Comparison of ENCODE assay signal across 8 cellular contexts in genomic region chr2:217886720-217887309, GRCh38.
DNase-seq lines count a peak whose midpoint lies in the region; ATAC-seq, FAIRE-seq and TF ChIP-seq lines count a peak whose summit lies in the region.

No MANE protein-coding gene starts in this region.

- H3K27me3 ChIP-seq in heart left ventricle: no peaks in the 10 kb centered on the region
- no peaks in the 10 kb centered on the region for H3K27me3 ChIP-seq in vagina

- peaks cover 8 to 72% (median 52%) of the 10 kb centered on the region in 12 donors for H3K4me1 ChIP-seq in heart left ventricle
- H3K4me1 ChIP-seq in vagina: peaks cover 26% of the 10 kb centered on the region

- CTCF ChIA-PET in AG04449 (lab: Yijun Ruan, JAX): interaction anchor here (0.6 to 24.8 kb wide), 54 partner anchors 10 to 187 kb away, joined by 3 to 436 read pairs (median 4); partner anchors contain the start of gene TNS1

- peak; percentile 79 for ATAC-seq in SK-N-SH treated with all-trans-retinoic acid at 6 μM for 48 hours
- ATAC-seq in activated naive CD8-positive, alpha-beta T cell treated with anti-CD3 and anti-CD28 coated beads, Interleukin-2, amount 10 ng/mL, durations not matched to agents 7 days and 5 days (ENCODE audit: low read depth): peak; percentile 80
- ATAC-seq in heart left ventricle: peak in 3 of 4 donors; percentile 9 to 41 (median 33)

- no peak overlapping the region for H3K4me3 Mint-ChIP-seq in activated naive CD8-positive, alpha-beta T cell treated with anti-CD3 and anti-CD28 coated beads, Interleukin-2, amount 10 ng/mL, durations not matched to agents 7 days and 5 days

- TF ChIP-seq CTCF in AG04449 (IDR thresholded peaks at IDR 0.05; ENCODE audit: insufficient read depth, low read length, missing control alignments): peak; percentile 82
- TF ChIP-seq CTCF in heart left ventricle (IDR thresholded peaks at IDR 0.05): peak; percentile 70 to 90 (median 79)
- TF ChIP-seq CTCF in vagina (IDR thresholded peaks at IDR 0.05): peak; percentile 77 to 90 (median 80)

- no peak overlapping the region for H3K27ac Mint-ChIP-seq in activated naive CD8-positive, alpha-beta T cell treated with anti-CD3 and anti-CD28 coated beads, Interleukin-2, amount 10 ng/mL, durations not matched to agents 7 days and 5 days

- H3K27me3 Mint-ChIP-seq in activated naive CD8-positive, alpha-beta T cell treated with anti-CD3 and anti-CD28 coated beads, Interleukin-2, amount 10 ng/mL, durations not matched to agents 7 days and 5 days: peaks cover 2% of the 10 kb centered on the region

- POLR2A ChIA-PET in AG04449 (lab: Yijun Ruan, JAX): no interaction called here
- POLR2A ChIA-PET in activated naive CD8-positive, alpha-beta T cell treated with anti-CD3 and anti-CD28 coated beads, Interleukin-2, amount 10 ng/mL, durations not matched to agents 7 days and 5 days (lab: Charles Lee): no interaction called here

- intact Hi-C loops in heart left ventricle (cut with DNase I) (loop anchor here (1.0 to 5.0 kb wide), 9 partner anchors 55 to 102 kb away; no protein-coding TSS in a partner anchor), vagina (cut with DNase I) (loop anchor here (5.0 kb wide), 1 partner anchor 100 kb away; no protein-coding TSS in a partner anchor)

- DNase-seq in AG04449 (ENCODE audit: low read depth, low spot score): no peak
- DNase-seq in GM18507 (ENCODE audit: extremely low spot score, insufficient read length, low read depth): peak; percentile 48
- peak; percentile 52 for DNase-seq in LoVo (ENCODE audit: low spot score)
- DNase-seq in activated naive CD8-positive, alpha-beta T cell treated with anti-CD3 and anti-CD28 coated beads, Interleukin-2, amount 10 ng/mL, durations not matched to agents 7 days and 5 days: peak; percentile 73
- peak; percentile 74 to 82 (median 79) for DNase-seq in heart left ventricle
- peak; percentile 65 for DNase-seq in renal cortical epithelial cell (ENCODE audit: low read depth)
- DNase-seq in vagina (ENCODE audit: extremely low spot score in 2 of 2): no peak

- no peak overlapping the region for H3K4me3 ChIP-seq in AG04449 (ENCODE audit: low read depth, low read length)
- no peak overlapping the region for H3K4me3 ChIP-seq in heart left ventricle
- no peak overlapping the region for H3K4me3 ChIP-seq in vagina

- H3K27ac ChIP-seq in heart left ventricle (peak overlapping the region in 9 of 12 donors; percentile 19 to 79 (median 65)), vagina (peak overlapping the region; percentile 3)

- peak; percentile 80 for FAIRE-seq in GM18507 (lab: Jason Lieb, UNC)

- peaks cover 12 to 100% (median 91%) of the 10 kb centered on the region in 9 donors for H3K36me3 ChIP-seq in heart left ventricle
- peaks cover 0 to 71% of the 10 kb centered on the region in 2 donors for H3K36me3 ChIP-seq in vagina

- H3K4me1 Mint-ChIP-seq in activated naive CD8-positive, alpha-beta T cell treated with anti-CD3 and anti-CD28 coated beads, Interleukin-2, amount 10 ng/mL, durations not matched to agents 7 days and 5 days: peaks cover 2% of the 10 kb centered on the region

- TF ChIP-seq POLR2A in heart left ventricle (IDR thresholded peaks at IDR 0.05) (no peak), vagina (IDR thresholded peaks at IDR 0.05) (no peak)

- H3K9me3 Mint-ChIP-seq in activated naive CD8-positive, alpha-beta T cell treated with anti-CD3 and anti-CD28 coated beads, Interleukin-2, amount 10 ng/mL, durations not matched to agents 7 days and 5 days: no peaks in the 10 kb centered on the region

- no peaks in the 10 kb centered on the region for H3K36me3 Mint-ChIP-seq in activated naive CD8-positive, alpha-beta T cell treated with anti-CD3 and anti-CD28 coated beads, Interleukin-2, amount 10 ng/mL, durations not matched to agents 7 days and 5 days

- no peaks in the 10 kb centered on the region for H3K9me3 ChIP-seq in heart left ventricle
- no peaks in the 10 kb centered on the region for H3K9me3 ChIP-seq in vagina

- 22 to 33% (median 29%) methylated on average over 6 of the region's 6 CpGs for WGBS in heart left ventricle, 4 donors

TF ChIP-seq in SK-N-SH treated with all-trans-retinoic acid at 6 μM for 48 hours, 23 proteins besides CTCF, POLR2A, EP300 and RAD21:
- TF ChIP-seq OSR1 (CRISPR knock-in tag; IDR thresholded peaks at IDR 0.05) (no peak), ARNTL (CRISPR knock-in tag; IDR thresholded peaks at IDR 0.05; ENCODE audit: borderline replicate concordance, low read depth) (no peak), CREB5 (CRISPR knock-in tag; IDR thresholded peaks at IDR 0.05; ENCODE audit: low read depth) (no peak), TOX (CRISPR knock-in tag; IDR thresholded peaks at IDR 0.05; ENCODE audit: borderline replicate concordance) (no peak), GLIS3 (CRISPR knock-in tag; IDR thresholded peaks at IDR 0.05) (no peak), BACH2 (CRISPR knock-in tag; IDR thresholded peaks at IDR 0.05; ENCODE audit: borderline replicate concordance) (no peak), ISL1 (CRISPR knock-in tag; IDR thresholded peaks at IDR 0.05) (no peak), ESRRG (CRISPR knock-in tag; IDR thresholded peaks at IDR 0.05) (no peak), PPARA (CRISPR knock-in tag; IDR thresholded peaks at IDR 0.05; ENCODE audit: borderline replicate concordance) (no peak), ZNF565 (CRISPR knock-in tag; conservative IDR thresholded peaks at IDR 0.05; ENCODE audit: low read depth) (no peak)
- TF ChIP-seq, protein P1, sequence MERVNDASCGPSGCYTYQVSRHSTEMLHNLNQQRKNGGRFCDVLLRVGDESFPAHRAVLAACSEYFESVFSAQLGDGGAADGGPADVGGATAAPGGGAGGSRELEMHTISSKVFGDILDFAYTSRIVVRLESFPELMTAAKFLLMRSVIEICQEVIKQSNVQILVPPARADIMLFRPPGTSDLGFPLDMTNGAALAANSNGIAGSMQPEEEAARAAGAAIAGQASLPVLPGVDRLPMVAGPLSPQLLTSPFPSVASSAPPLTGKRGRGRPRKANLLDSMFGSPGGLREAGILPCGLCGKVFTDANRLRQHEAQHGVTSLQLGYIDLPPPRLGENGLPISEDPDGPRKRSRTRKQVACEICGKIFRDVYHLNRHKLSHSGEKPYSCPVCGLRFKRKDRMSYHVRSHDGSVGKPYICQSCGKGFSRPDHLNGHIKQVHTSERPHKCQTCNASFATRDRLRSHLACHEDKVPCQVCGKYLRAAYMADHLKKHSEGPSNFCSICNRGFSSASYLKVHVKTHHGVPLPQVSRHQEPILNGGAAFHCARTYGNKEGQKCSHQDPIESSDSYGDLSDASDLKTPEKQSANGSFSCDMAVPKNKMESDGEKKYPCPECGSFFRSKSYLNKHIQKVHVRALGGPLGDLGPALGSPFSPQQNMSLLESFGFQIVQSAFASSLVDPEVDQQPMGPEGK (CRISPR knock-in tag; IDR thresholded peaks at IDR 0.05; ENCODE audit: borderline replicate concordance): no peak

Comparison
In these comparisons a context has a peak if more than half of its experiments do, and no peak if none do; other contexts are left out.
1. DNase-seq: peak in GM18507 (single experiment), LoVo (single experiment), activated naive CD8-positive, alpha-beta T cell treated with anti-CD3 and anti-CD28 coated beads, Interleukin-2, amount 10 ng/mL, durations not matched to agents 7 days and 5 days (single experiment), heart left ventricle (5 of 5) and renal cortical epithelial cell (single experiment); none in AG04449 (single experiment) and vagina (0 of 2).
2. Peak in every context shown above with its lines, with median percentiles within 50 percentile points of each other: CTCF ChIP-seq and ATAC-seq.